1 cellular context compared by ENCODE assay signal in the genomic region with DNA sequence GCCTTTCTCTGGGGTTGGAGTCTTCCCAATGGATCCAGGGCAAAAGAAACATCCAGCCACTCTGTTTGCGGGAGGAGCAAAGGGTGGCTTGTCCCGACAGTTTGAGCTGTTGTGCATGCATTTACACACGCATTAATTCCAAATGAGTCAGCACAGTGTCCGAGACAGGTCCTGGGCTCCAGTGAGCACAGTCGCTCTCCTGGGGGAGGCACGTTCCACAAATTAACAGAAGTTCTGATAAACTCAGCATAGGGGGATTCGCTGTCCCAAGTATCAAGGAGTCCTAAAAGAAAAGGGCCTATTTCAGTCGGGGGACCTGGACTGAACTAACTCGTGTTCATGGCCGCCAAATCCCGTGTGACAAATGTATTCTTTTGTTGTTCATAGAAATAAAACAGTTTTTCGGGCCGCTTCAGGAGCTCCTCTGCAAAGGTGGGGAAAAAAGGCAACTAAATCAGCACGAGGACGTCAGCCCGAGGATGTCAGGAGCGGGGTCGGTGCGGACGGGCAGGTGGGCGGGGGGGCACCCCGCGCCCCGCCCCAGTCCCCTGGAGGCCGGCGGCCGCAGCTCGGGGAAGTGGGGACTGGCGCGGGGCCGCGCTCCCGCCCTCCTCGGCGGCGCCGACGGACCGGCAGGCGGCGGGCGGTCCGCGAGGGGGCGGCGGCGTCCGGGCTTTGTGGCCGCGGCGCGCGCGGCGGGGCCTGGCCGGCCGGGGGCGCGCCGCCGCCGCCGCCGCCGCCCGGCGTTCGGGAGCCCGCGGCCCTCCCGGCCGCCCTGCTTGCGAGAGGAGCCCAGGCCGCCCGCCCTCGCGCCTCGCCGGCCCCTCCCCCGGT.
TF ChIP-seq lines count a peak whose summit lies in the region.

TSS of gene MSANTD3 (plus strand) at position 612 of the 834 bp plus-strand sequence. CDS start 14,796 bp downstream, outside the sequence.

TF ChIP-seq in HepG2, 621 proteins besides CTCF, POLR2A, EP300 and RAD21 (continued from another document and continues in another):
- TF ChIP-seq E2F2 (CRISPR knock-in tag; IDR thresholded peaks at IDR 0.05; ENCODE audit: borderline replicate concordance) = no peak
- 0 out of 2 replicates have a peak, but pooled peaks have one; percentile 45 for TF ChIP-seq DMAP1 (CRISPR knock-in tag; IDR thresholded peaks at IDR 0.05)
- TF ChIP-seq, protein P1, sequence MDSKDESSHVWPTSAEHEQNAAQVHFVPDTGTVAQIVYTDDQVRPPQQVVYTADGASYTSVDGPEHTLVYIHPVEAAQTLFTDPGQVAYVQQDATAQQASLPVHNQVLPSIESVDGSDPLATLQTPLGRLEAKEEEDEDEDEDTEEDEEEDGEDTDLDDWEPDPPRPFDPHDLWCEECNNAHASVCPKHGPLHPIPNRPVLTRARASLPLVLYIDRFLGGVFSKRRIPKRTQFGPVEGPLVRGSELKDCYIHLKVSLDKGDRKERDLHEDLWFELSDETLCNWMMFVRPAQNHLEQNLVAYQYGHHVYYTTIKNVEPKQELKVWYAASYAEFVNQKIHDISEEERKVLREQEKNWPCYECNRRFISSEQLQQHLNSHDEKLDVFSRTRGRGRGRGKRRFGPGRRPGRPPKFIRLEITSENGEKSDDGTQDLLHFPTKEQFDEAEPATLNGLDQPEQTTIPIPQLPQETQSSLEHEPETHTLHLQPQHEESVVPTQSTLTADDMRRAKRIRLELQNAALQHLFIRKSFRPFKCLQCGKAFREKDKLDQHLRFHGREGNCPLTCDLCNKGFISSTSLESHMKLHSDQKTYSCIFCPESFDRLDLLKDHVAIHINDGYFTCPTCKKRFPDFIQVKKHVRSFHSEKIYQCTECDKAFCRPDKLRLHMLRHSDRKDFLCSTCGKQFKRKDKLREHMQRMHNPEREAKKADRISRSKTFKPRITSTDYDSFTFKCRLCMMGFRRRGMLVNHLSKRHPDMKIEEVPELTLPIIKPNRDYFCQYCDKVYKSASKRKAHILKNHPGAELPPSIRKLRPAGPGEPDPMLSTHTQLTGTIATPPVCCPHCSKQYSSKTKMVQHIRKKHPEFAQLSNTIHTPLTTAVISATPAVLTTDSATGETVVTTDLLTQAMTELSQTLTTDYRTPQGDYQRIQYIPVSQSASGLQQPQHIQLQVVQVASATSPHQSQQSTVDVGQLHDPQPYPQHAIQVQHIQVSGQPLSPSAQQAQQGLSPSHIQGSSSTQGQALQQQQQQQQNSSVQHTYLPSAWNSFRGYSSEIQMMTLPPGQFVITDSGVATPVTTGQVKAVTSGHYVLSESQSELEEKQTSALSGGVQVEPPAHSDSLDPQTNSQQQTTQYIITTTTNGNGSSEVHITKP (CRISPR knock-in tag; IDR thresholded peaks at IDR 0.05; ENCODE audit: low read depth) = no peak; the same call in 1 of the 2 replicates
- TF ChIP-seq, protein P2, sequence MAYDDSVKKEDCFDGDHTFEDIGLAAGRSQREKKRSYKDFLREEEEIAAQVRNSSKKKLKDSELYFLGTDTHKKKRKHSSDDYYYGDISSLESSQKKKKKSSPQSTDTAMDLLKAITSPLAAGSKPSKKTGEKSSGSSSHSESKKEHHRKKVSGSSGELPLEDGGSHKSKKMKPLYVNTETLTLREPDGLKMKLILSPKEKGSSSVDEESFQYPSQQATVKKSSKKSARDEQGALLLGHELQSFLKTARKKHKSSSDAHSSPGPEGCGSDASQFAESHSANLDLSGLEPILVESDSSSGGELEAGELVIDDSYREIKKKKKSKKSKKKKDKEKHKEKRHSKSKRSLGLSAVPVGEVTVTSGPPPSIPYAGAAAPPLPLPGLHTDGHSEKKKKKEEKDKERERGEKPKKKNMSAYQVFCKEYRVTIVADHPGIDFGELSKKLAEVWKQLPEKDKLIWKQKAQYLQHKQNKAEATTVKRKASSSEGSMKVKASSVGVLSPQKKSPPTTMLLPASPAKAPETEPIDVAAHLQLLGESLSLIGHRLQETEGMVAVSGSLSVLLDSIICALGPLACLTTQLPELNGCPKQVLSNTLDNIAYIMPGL (CRISPR knock-in tag; IDR thresholded peaks at IDR 0.05; ENCODE audit: borderline replicate concordance in 1 of 2, low read depth in 1 of 2) = peak; percentile 29 to 50; a peak in 1 of 4 replicates
- no peak for TF ChIP-seq SOX13 (IDR thresholded peaks at IDR 0.05)
- TF ChIP-seq SOX13 (CRISPR knock-in tag; conservative IDR thresholded peaks at IDR 0.05 in 1 of 2, IDR thresholded peaks at IDR 0.05 in 1 of 2) = no peak
- TF ChIP-seq SNAPC2 (CRISPR knock-in tag; IDR thresholded peaks at IDR 0.05) = no peak
- TF ChIP-seq, protein P3, sequence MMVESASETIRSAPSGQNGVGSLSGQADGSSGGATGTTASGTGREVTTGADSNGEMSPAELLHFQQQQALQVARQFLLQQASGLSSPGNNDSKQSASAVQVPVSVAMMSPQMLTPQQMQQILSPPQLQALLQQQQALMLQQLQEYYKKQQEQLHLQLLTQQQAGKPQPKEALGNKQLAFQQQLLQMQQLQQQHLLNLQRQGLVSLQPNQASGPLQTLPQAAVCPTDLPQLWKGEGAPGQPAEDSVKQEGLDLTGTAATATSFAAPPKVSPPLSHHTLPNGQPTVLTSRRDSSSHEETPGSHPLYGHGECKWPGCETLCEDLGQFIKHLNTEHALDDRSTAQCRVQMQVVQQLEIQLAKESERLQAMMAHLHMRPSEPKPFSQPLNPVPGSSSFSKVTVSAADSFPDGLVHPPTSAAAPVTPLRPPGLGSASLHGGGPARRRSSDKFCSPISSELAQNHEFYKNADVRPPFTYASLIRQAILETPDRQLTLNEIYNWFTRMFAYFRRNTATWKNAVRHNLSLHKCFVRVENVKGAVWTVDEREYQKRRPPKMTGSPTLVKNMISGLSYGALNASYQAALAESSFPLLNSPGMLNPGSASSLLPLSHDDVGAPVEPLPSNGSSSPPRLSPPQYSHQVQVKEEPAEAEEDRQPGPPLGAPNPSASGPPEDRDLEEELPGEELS (CRISPR knock-in tag; IDR thresholded peaks at IDR 0.05) = 0 out of 2 replicates have a peak, but pooled peaks have one; percentile 34
- TF ChIP-seq MAF1 (CRISPR knock-in tag; IDR thresholded peaks at IDR 0.05; ENCODE audit: borderline replicate concordance) = no peak
- TF ChIP-seq FOSL1 (CRISPR knock-in tag; IDR thresholded peaks at IDR 0.05; ENCODE audit: borderline replicate concordance) = peak; percentile 43; the same call in 1 of the 2 replicates
- TF ChIP-seq ZNF674 (CRISPR knock-in tag; IDR thresholded peaks at IDR 0.05; ENCODE audit: low read depth) = no peak
- no peak for TF ChIP-seq ZKSCAN5 (CRISPR knock-in tag; IDR thresholded peaks at IDR 0.05)
- TF ChIP-seq ZNF747 (CRISPR knock-in tag; IDR thresholded peaks at IDR 0.05; ENCODE audit: borderline replicate concordance) = no peak
- TF ChIP-seq PHB2 (IDR thresholded peaks at IDR 0.05; ENCODE audit: partially characterized antibody) = no peak
- TF ChIP-seq ZNF557 (CRISPR knock-in tag; IDR thresholded peaks at IDR 0.05) = 0 out of 2 replicates have a peak, but pooled peaks have one; percentile 62
- 0 out of 2 replicates have a peak, but pooled peaks have one; percentile 32 for TF ChIP-seq SIN3A (IDR thresholded peaks at IDR 0.05; ENCODE audit: borderline replicate concordance, low read depth, low read length)
- TF ChIP-seq, protein P4, sequence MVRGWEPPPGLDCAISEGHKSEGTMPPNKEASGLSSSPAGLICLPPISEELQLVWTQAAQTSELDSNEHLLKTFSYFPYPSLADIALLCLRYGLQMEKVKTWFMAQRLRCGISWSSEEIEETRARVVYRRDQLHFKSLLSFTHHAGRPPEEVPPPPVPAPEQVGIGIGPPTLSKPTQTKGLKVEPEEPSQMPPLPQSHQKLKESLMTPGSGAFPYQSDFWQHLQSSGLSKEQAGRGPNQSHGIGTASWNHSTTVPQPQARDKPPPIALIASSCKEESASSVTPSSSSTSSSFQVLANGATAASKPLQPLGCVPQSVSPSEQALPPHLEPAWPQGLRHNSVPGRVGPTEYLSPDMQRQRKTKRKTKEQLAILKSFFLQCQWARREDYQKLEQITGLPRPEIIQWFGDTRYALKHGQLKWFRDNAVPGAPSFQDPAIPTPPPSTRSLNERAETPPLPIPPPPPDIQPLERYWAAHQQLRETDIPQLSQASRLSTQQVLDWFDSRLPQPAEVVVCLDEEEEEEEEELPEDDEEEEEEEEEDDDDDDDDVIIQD (CRISPR knock-in tag; IDR thresholded peaks at IDR 0.05; ENCODE audit: low read depth) = no peak
- TF ChIP-seq RAD51 (IDR thresholded peaks at IDR 0.05; ENCODE audit: borderline replicate concordance) = no peak
- TF ChIP-seq, protein P5, sequence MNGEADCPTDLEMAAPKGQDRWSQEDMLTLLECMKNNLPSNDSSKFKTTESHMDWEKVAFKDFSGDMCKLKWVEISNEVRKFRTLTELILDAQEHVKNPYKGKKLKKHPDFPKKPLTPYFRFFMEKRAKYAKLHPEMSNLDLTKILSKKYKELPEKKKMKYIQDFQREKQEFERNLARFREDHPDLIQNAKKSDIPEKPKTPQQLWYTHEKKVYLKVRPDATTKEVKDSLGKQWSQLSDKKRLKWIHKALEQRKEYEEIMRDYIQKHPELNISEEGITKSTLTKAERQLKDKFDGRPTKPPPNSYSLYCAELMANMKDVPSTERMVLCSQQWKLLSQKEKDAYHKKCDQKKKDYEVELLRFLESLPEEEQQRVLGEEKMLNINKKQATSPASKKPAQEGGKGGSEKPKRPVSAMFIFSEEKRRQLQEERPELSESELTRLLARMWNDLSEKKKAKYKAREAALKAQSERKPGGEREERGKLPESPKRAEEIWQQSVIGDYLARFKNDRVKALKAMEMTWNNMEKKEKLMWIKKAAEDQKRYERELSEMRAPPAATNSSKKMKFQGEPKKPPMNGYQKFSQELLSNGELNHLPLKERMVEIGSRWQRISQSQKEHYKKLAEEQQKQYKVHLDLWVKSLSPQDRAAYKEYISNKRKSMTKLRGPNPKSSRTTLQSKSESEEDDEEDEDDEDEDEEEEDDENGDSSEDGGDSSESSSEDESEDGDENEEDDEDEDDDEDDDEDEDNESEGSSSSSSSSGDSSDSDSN (CRISPR knock-in tag; IDR thresholded peaks at IDR 0.05) = peak; percentile 51; the same call in 1 of the 2 replicates
- peak; percentile 61 for TF ChIP-seq MAX (IDR thresholded peaks at IDR 0.05)
- no peak for TF ChIP-seq MXI1 (IDR thresholded peaks at IDR 0.05; ENCODE audit: borderline replicate concordance, low read depth, low read length)
- TF ChIP-seq, protein P6, sequence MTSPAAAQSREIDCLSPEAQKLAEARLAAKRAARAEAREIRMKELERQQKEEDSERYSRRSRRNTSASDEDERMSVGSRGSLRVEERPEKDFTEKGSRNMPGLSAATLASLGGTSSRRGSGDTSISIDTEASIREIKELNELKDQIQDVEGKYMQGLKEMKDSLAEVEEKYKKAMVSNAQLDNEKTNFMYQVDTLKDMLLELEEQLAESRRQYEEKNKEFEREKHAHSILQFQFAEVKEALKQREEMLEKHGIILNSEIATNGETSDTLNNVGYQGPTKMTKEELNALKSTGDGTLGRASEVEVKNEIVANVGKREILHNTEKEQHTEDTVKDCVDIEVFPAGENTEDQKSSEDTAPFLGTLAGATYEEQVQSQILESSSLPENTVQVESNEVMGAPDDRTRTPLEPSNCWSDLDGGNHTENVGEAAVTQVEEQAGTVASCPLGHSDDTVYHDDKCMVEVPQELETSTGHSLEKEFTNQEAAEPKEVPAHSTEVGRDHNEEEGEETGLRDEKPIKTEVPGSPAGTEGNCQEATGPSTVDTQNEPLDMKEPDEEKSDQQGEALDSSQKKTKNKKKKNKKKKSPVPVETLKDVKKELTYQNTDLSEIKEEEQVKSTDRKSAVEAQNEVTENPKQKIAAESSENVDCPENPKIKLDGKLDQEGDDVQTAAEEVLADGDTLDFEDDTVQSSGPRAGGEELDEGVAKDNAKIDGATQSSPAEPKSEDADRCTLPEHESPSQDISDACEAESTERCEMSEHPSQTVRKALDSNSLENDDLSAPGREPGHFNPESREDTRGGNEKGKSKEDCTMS (CRISPR knock-in tag; conservative IDR thresholded peaks at IDR 0.05) = no peak
- TF ChIP-seq ZNF629 (CRISPR knock-in tag; conservative IDR thresholded peaks at IDR 0.05) = no peak
- TF ChIP-seq NFE2 (CRISPR knock-in tag; IDR thresholded peaks at IDR 0.05) = 0 out of 2 replicates have a peak, but pooled peaks have one; percentile 44
- peak; percentile 37 for TF ChIP-seq KMT2A (CRISPR knock-in tag; IDR thresholded peaks at IDR 0.05)
- TF ChIP-seq HNRNPH1 (optimal IDR thresholded peaks at IDR 0.05; ENCODE audit: low read depth, low read length) = no peak
- TF ChIP-seq ZNF460 (CRISPR knock-in tag; IDR thresholded peaks at IDR 0.05; ENCODE audit: borderline replicate concordance) = no peak
- 0 out of 2 replicates have a peak, but pooled peaks have one; percentile 10 for TF ChIP-seq HNF4A (CRISPR knock-in tag; IDR thresholded peaks at IDR 0.05)
